Comparison of ENCODE assay signal across 17 cellular contexts in the genomic region with DNA sequence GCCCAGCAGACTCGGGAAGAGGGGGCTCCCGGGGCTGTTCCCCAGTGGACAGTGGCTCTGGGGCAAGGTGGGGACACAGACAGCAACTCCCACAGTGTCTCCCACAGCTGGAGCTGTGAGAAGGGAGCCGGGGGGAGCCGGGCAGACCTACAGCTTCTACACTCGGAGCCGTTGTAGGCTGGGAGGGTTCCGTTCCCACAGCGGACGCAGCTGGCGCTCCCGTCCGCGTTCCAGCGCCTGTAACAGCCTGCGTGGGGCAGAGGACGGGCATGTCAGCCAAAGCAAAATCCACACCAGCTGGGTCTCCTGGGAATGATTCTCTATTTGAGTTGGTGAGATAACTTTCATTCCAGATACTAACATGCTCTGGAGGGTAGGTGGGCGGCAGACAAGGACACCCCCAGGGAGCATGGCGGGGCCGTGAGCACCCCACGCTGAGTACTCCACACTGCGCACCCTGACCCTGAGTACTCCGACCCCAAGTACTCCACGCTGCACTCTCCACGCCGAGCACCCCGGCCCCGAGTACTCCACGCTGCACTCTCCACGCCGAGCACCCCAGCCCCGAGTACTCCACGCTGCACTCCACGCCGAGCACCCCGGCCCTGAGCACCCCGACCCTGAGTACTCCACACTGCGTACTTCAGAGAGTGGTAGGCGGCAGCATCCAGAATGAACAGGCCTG. TPM values are rescaled to one million over a fixed set of nuclear protein-coding genes. Genes with fewer than 3 reads are reported as not detected.
A peak's percentile ranks its signal among the peaks of the same experiment; 100 is the strongest.
DNase-seq lines count a peak whose midpoint lies in the region; ATAC-seq, FAIRE-seq and TF ChIP-seq lines count a peak whose summit lies in the region.
"Had no signal": no experiment of that assay in that cellular context is flagged by ENCODE, and none has a peak within 500 bp of the region (broad histone marks: within the 10 kb centered on the region; RNA-seq: fewer than 3 reads in every experiment).

No MANE protein-coding gene starts in this region.

- H3K4ac ChIP-seq in H1 (replicated peaks; ENCODE audit: insufficient read length, low read depth, low read length), result no peak overlapping the region

- TF ChIP-seq CTCF in left ventricle myocardium inferior (IDR thresholded peaks at IDR 0.05; ENCODE audit: borderline replicate concordance), result no peak
- no peak for TF ChIP-seq CTCF in H1 (IDR thresholded peaks at IDR 0.05; ENCODE audit: control extremely low read depth in 1 of 3, insufficient read depth in 1 of 3, low read depth in 1 of 3, low read length in 3 of 3)

- H3K4me2 ChIP-seq in H1 (ENCODE audit: insufficient read depth in 1 of 2, low read depth in 2 of 2, low read length in 2 of 2), result no peak overlapping the region

- TF ChIP-seq POLR2A in H1 (IDR thresholded peaks at IDR 0.05; ENCODE audit: control extremely low read depth in 1 of 2, low read depth in 2 of 2, low read length in 2 of 2), result no peak

- POLR2A ChIA-PET in H1 (lab: Charles Lee; ENCODE audit: partially characterized antibody), result interaction anchor here (0.9 kb wide), 1 partner anchor 184 kb away, joined by 3 read pairs; no protein-coding TSS in a partner anchor

- H4K20me1 ChIP-seq in H1 (replicated peaks in 1 of 2; ENCODE audit: control insufficient read depth in 1 of 2, insufficient read depth in 2 of 2, low read length in 2 of 2), result peaks cover 0 to 3% of the 10 kb centered on the region in 2 experiments

- H4K91ac ChIP-seq in H1 (replicated peaks; ENCODE audit: insufficient read length, low read length), result no peak overlapping the region

- H2AK5ac ChIP-seq in H1 (ENCODE audit: low read depth, low read length), result no peak overlapping the region

- H3K14ac ChIP-seq in H1 (ENCODE audit: insufficient read length), result no peak overlapping the region

- H3K4me1 ChIP-seq in left ventricle myocardium inferior (no peaks in the 10 kb centered on the region), H1 (replicated peaks in 1 of 4; ENCODE audit: control insufficient read depth in 3 of 4, insufficient read depth in 4 of 4, low read length in 3 of 4) (no peaks in the 10 kb centered on the region)
- H3K4me1 ChIP-seq: BE2C had no signal

- FAIRE-seq in H1 (lab: Jason Lieb, UNC), result no peak
- FAIRE-seq: HepG2 had no signal

- H2BK20ac ChIP-seq in H1 (ENCODE audit: low read length), result no peak overlapping the region

- intact Hi-C loops in Right ventricle myocardium superior (cut with DNase I), result no loop called here
- intact Hi-C loops in left ventricle myocardium inferior (cut with micrococcal nuclease), result no loop called here
- intact Hi-C loops in posterior vena cava (cut with DNase I), result no loop called here

- CTCF ChIA-PET in H1 (lab: Charles Lee; ENCODE audit: partially characterized antibody), result interaction anchor here (0.7 to 2.4 kb wide), 5 partner anchors 24 to 177 kb away, joined by 3 to 8 read pairs (median 4); a partner anchor contains a TSS

- no peak overlapping the region for H2AFZ ChIP-seq in H1 (ENCODE audit: low read length)

- H3K56ac ChIP-seq in H1 (replicated peaks; ENCODE audit: insufficient read length, low read depth, low read length), result no peak overlapping the region

- no peak overlapping the region for H3K18ac ChIP-seq in H1 (ENCODE audit: extremely low read depth, low read length)

- no peak for ATAC-seq in Right ventricle myocardium superior (ENCODE audit: poor library complexity)
- no peak for ATAC-seq in GM19397 (IDR thresholded peaks at IDR 0.05; ENCODE audit: unreplicated experiment)
- ATAC-seq in GM19023 (IDR thresholded peaks at IDR 0.05; ENCODE audit: unreplicated experiment), result no peak
- ATAC-seq: HepG2 had no signal

- H3K79me1 ChIP-seq in H1 (ENCODE audit: low read depth, low read length), result no peaks in the 10 kb centered on the region

- H3K4me3 ChIP-seq in left ventricle myocardium inferior (no peak overlapping the region), H1 (ENCODE audit: extremely low read depth in 1 of 4, insufficient read depth in 2 of 4, low read depth in 3 of 4, low read length in 4 of 4) (no peak overlapping the region)
- H3K4me3 ChIP-seq: MG63 had no signal

- no peak for TF ChIP-seq RAD21 in H1 (IDR thresholded peaks at IDR 0.05 in 1 of 2, conservative IDR thresholded peaks at IDR 0.05 in 1 of 2; ENCODE audit: low read depth in 2 of 2, low read length in 2 of 2)

- H4K5ac ChIP-seq in H1 (ENCODE audit: insufficient read length, low read depth, low read length), result no peak overlapping the region

- no peak overlapping the region for H3K9ac ChIP-seq in H1 (replicated peaks in 1 of 4; ENCODE audit: extremely low read depth in 1 of 4, low read depth in 3 of 4, low read length in 3 of 4)

- H2BK120ac ChIP-seq in H1 (replicated peaks; ENCODE audit: low read depth, low read length), result no peak overlapping the region

- H2BK5ac ChIP-seq in H1 (ENCODE audit: low read depth, low read length), result no peak overlapping the region

- TF ChIP-seq EP300 in H1 (IDR thresholded peaks at IDR 0.05; ENCODE audit: borderline replicate concordance in 1 of 2, low read depth in 2 of 2, low read length in 2 of 2), result no peak

- no peak overlapping the region for H2BK15ac ChIP-seq in H1 (ENCODE audit: low read length)

- no peak overlapping the region for H3K23ac ChIP-seq in H1 (ENCODE audit: insufficient read length)

- DNase-seq in Right ventricle myocardium superior, result peak; percentile 31
- no peak for DNase-seq in left ventricle myocardium inferior
- DNase-seq in H1 (ENCODE audit: low read depth in 1 of 2, low spot score in 2 of 2), result no peak
- peak; percentile 63 for DNase-seq in posterior vena cava (ENCODE audit: low spot score)
- no peak for DNase-seq in dermis blood vessel endothelial cell
- DNase-seq: ACHN, GF-D8, H9, MG63, NCI-H1105, NCI-H1694 treated with DMSO at 0.1 percent for 48 hours, NCI-H446 had no signal

- H2BK12ac ChIP-seq in H1 (ENCODE audit: low read depth, low read length), result no peak overlapping the region

- H3K36me3 ChIP-seq in left ventricle myocardium inferior (no peaks in the 10 kb centered on the region), H1 (ENCODE audit: control insufficient read depth in 2 of 4, insufficient read depth in 4 of 4, low read length in 3 of 4) (no peaks in the 10 kb centered on the region)
- H3K36me3 ChIP-seq: BE2C, MG63 had no signal

- H3K9me3 ChIP-seq in left ventricle myocardium inferior (replicated peaks) (no peaks in the 10 kb centered on the region), H1 (ENCODE audit: insufficient read depth in 2 of 2, low read depth in 1 of 2, low read length in 1 of 2) (peaks cover 0 to 8% of the 10 kb centered on the region in 2 experiments; a peak in 1 of 4 replicates)
- H3K9me3 ChIP-seq: BE2C, MG63 had no signal

- 95% methylated on average over 33 of the region's 38 CpGs; no CpG with 5 or more reads in 1 of the 2 experiments for WGBS in H1 (ENCODE audit: extremely low coverage in 1 of 2, insufficient coverage in 1 of 2, insufficient read length in 1 of 2, insufficient replicate concordance in 2 of 2, low coverage in 1 of 2, low lambda C conversion rate in 2 of 2, missing lambda C conversion rate in 1 of 2), 2 experiments

- H3K27me3 ChIP-seq in left ventricle myocardium inferior (ENCODE audit: low read depth), result no peaks in the 10 kb centered on the region
- no peaks in the 10 kb centered on the region; a peak in 1 of 7 replicates for H3K27me3 ChIP-seq in H1 (replicated peaks in 1 of 4; ENCODE audit: control insufficient read depth in 3 of 4, extremely low read depth in 1 of 4, insufficient read depth in 3 of 4, low read length in 3 of 4)
- H3K27me3 ChIP-seq: BE2C, MG63 had no signal

- H3K23me2 ChIP-seq in H1 (ENCODE audit: low read depth, low read length), result no peaks in the 10 kb centered on the region

- H4K8ac ChIP-seq in H1 (ENCODE audit: extremely low read depth, insufficient read depth, low read length), result peak overlapping the region; percentile 25; the same call in 1 of the 2 replicates

- no peak overlapping the region for H3K27ac ChIP-seq in left ventricle myocardium inferior (replicated peaks)
- no peak overlapping the region for H3K27ac ChIP-seq in H1 (ENCODE audit: low read depth, low read length)

- no peaks in the 10 kb centered on the region for H3K79me2 ChIP-seq in H1 (ENCODE audit: control insufficient read depth in 1 of 2, insufficient read depth in 2 of 2, low read length in 2 of 2)

TF ChIP-seq in H1, 55 proteins besides CTCF, POLR2A, EP300 and RAD21:
- TF ChIP-seq RBBP5 (IDR thresholded peaks at IDR 0.05; ENCODE audit: borderline replicate concordance, low read depth, low read length) (no peak), BACH1 (IDR thresholded peaks at IDR 0.05; ENCODE audit: low read length) (no peak), SAP30 (IDR thresholded peaks at IDR 0.05; ENCODE audit: insufficient read depth, insufficient replicate concordance, low read length) (no peak)

RNA-seq across cellular contexts. Expression of a gene that starts 13.4 kb away (rescaled TPM):
- total RNA-seq in Right ventricle myocardium superior, result not detected
- total RNA-seq in left ventricle myocardium inferior, result not detected
- not detected in 2 replicates for total RNA-seq in H1 (2021; fragmentation: NEBNext Ultra II Directional; extraction: Animal tissue kit (Norgen Biotek cat#: 25700))
- polyA plus RNA-seq in H1 (2011; rRNA removed), result not detected in 2 replicates
- not detected for polyA plus RNA-seq in H1 (2011; cell fraction: cytosol; rRNA removed)
- not detected for polyA plus RNA-seq in H1 (2011; cell fraction: nucleus; rRNA removed)
- not detected in 4 replicates for polyA plus RNA-seq in H1 (2012, experiment 1 of 2)
- polyA plus RNA-seq in H1 (2012, experiment 2 of 2), result not detected
- polyA plus RNA-seq in H1 (2013, experiment 1 of 2), result 0.02 TPM
- not detected for polyA plus RNA-seq in H1 (2013, experiment 2 of 2)
- not detected in 2 replicates for polyA minus RNA-seq in H1 (2011; rRNA and poly(A)+ RNA removed)
- polyA minus RNA-seq in H1 (2011; cell fraction: cytosol; rRNA and poly(A)+ RNA removed), result not detected
- polyA minus RNA-seq in H1 (2011; cell fraction: nucleus; rRNA and poly(A)+ RNA removed), result 0.40 TPM
- not detected for total RNA-seq in posterior vena cava
- total RNA-seq in dermis blood vessel endothelial cell, result not detected in 2 replicates
- total RNA-seq: CD8-positive, alpha-beta memory T cell; H9; HepG2 had no signal
- polyA plus RNA-seq: CD8-positive, alpha-beta memory T cell had no signal

RNA-seq across cellular contexts. Expression of a gene that starts 28.4 kb away (rescaled TPM):
- total RNA-seq in Right ventricle myocardium superior (2.4 TPM), left ventricle myocardium inferior (3.8 TPM), posterior vena cava (1 to 10 TPM; 6.7 to 7.4 TPM), dermis blood vessel endothelial cell (11.4 and 11.7 TPM in 2 replicates)
- total RNA-seq in H1 (2021; fragmentation: NEBNext Ultra II Directional; extraction: Animal tissue kit (Norgen Biotek cat#: 25700)), result 10.9 and 12.4 TPM in 2 replicates
- 10.0 and 15.7 TPM in 2 replicates for polyA plus RNA-seq in H1 (2011; rRNA removed)
- 11.1 TPM for polyA plus RNA-seq in H1 (2011; cell fraction: cytosol; rRNA removed)
- 45.2 TPM for polyA plus RNA-seq in H1 (2011; cell fraction: nucleus; rRNA removed)
- 6.7 to 11.8 TPM (median 10.8 TPM) in 4 replicates for polyA plus RNA-seq in H1 (2012, experiment 1 of 2)
- polyA plus RNA-seq in H1 (2012, experiment 2 of 2), result 9.1 TPM
- polyA plus RNA-seq in H1 (2013, experiment 1 of 2), result 8.9 TPM
- polyA plus RNA-seq in H1 (2013, experiment 2 of 2), result 8.4 TPM
- polyA minus RNA-seq in H1 (2011; rRNA and poly(A)+ RNA removed), result 2.8 and 4.3 TPM in 2 replicates
- polyA minus RNA-seq in H1 (2011; cell fraction: cytosol; rRNA and poly(A)+ RNA removed), result 5.1 TPM
- polyA minus RNA-seq in H1 (2011; cell fraction: nucleus; rRNA and poly(A)+ RNA removed), result 14.2 TPM

Comparison
In these comparisons a context has a peak if more than half of its experiments do, and no peak if none do; other contexts are left out.
1. DNase-seq: peak in Right ventricle myocardium superior (single experiment) and posterior vena cava (single experiment); none in left ventricle myocardium inferior (single experiment), H1 (0 of 2) and dermis blood vessel endothelial cell (single experiment).